19 cellular contexts compared by ENCODE assay signal in the genomic region with DNA sequence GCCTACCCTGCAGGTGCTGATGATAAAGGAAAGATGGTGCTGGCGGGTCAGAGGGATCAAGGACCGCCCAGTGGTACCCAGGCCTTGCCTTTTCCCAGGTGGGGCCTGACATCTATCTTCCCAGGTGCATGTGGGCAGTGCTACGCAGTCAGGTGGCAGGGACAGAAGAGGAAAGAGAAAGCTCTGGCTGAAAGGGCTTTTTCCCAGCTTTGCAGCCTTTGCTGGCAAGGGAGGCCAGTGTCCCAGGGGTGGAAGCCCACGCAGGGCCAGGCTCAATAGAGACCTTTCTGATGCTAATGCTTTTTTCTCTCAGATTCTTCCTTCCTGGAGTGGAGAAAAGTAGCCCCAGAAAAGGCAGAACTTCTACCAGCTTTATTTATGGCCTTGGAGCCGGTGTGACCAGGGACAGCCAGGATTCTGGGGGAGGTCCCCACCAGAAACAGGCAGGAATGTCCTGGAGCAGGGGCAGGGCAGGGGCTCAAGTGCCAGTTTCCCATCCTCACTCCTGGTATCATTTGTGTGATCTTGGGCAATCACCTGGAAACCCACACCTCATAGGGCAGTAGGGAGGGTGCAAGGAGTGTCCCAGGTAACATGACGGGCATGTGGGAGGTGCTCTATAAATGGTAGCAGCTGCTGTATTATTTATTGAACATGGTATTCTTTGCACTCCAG. TPM values are rescaled to one million over a fixed set of nuclear protein-coding genes. Genes with fewer than 3 reads are reported as not detected.
DNase-seq lines count a peak whose midpoint lies in the region; ATAC-seq and TF ChIP-seq lines count a peak whose summit lies in the region.
"Had no signal": no experiment of that assay in that cellular context is flagged by ENCODE, and none has a peak within 500 bp of the region (broad histone marks: within the 10 kb centered on the region; RNA-seq: fewer than 3 reads in every experiment).

No MANE protein-coding gene starts in this region.

- no peak overlapping the region for H2AK5ac ChIP-seq in mesendoderm (ENCODE audit: low read length)

- H3K4me3 ChIP-seq in HUES48 (ENCODE audit: low read depth, low read length), result no peak overlapping the region
- H3K4me3 ChIP-seq in mesendoderm (ENCODE audit: low read length), result no peak overlapping the region
- no peak overlapping the region for H3K4me3 ChIP-seq in upper lobe of right lung
- H3K4me3 ChIP-seq: K562, SK-N-MC had no signal

- H3K36me3 Mint-ChIP-seq in endothelial cell (ENCODE audit: low read depth, unreplicated experiment), result peaks cover 43% of the 10 kb centered on the region

- no peak overlapping the region for H4K5ac ChIP-seq in mesendoderm (ENCODE audit: low read length)

- no peaks in the 10 kb centered on the region for H3K9me3 ChIP-seq in HUES48 (ENCODE audit: control insufficient read depth, insufficient read depth, low read length)
- no peaks in the 10 kb centered on the region for H3K9me3 ChIP-seq in upper lobe of right lung

- peaks cover 2% of the 10 kb centered on the region for H3K79me1 ChIP-seq in mesendoderm (ENCODE audit: low read length)

- no peak overlapping the region for H2BK15ac ChIP-seq in mesendoderm (replicated peaks; ENCODE audit: low read depth)

- WGBS in mesendoderm (ENCODE audit: extremely low coverage, insufficient coverage, low lambda C conversion rate), result no CpG with 5 or more reads among the region's 6 CpGs

- H3K27ac ChIP-seq in HUES48 (ENCODE audit: low read depth, low read length) (peak overlapping the region; percentile 83), mesendoderm (ENCODE audit: low read depth, low read length) (no peak overlapping the region), upper lobe of right lung (no peak overlapping the region)
- H3K27ac ChIP-seq: SK-N-MC had no signal

- H3K4me1 ChIP-seq in HUES48 (ENCODE audit: control insufficient read depth, insufficient read depth, low read length) (peaks cover 38% of the 10 kb centered on the region), mesendoderm (ENCODE audit: control insufficient read depth, low read depth, low read length) (peaks cover 15% of the 10 kb centered on the region), upper lobe of right lung (peaks cover 27% of the 10 kb centered on the region)

- H3K4me2 ChIP-seq in mesendoderm (ENCODE audit: low read length), result no peak overlapping the region

- no peak overlapping the region for H2BK5ac ChIP-seq in mesendoderm (ENCODE audit: low read length)

- no peak overlapping the region for H3K23ac ChIP-seq in mesendoderm (ENCODE audit: low read length)

- no peak overlapping the region for H3K4me3 Mint-ChIP-seq in endothelial cell (ENCODE audit: unreplicated experiment)

- peaks cover 16% of the 10 kb centered on the region for H3K36me3 ChIP-seq in HUES48 (ENCODE audit: control insufficient read depth, insufficient read depth, low read length)
- no peaks in the 10 kb centered on the region for H3K36me3 ChIP-seq in mesendoderm (ENCODE audit: control insufficient read depth, insufficient read depth, low read length)
- no peaks in the 10 kb centered on the region for H3K36me3 ChIP-seq in upper lobe of right lung

- H3K9ac ChIP-seq in HUES48 (ENCODE audit: low read depth, low read length) (no peak overlapping the region), mesendoderm (ENCODE audit: low read length) (peak overlapping the region; percentile 22)

- no peak overlapping the region for H3K4ac ChIP-seq in mesendoderm (ENCODE audit: low read depth, low read length)

- H3K56ac ChIP-seq in mesendoderm (ENCODE audit: low read length), result peak overlapping the region; percentile 71

- H3K27me3 Mint-ChIP-seq in endothelial cell (ENCODE audit: unreplicated experiment), result peaks cover 15% of the 10 kb centered on the region

- H2BK120ac ChIP-seq in mesendoderm (ENCODE audit: low read depth, low read length), result no peak overlapping the region

- ATAC-seq in upper lobe of right lung (no peak), HG03432 (IDR thresholded peaks at IDR 0.05; ENCODE audit: unreplicated experiment) (no peak)
- ATAC-seq: K562, Right ventricle myocardium inferior had no signal

- H3K79me2 ChIP-seq in mesendoderm (ENCODE audit: control insufficient read depth, insufficient read depth, low read length), result no peaks in the 10 kb centered on the region

- no peaks in the 10 kb centered on the region for H3K9me3 Mint-ChIP-seq in endothelial cell (ENCODE audit: unreplicated experiment)

- intact Hi-C loops in upper lobe of right lung (cut with DNase I), result no loop called here

- peak overlapping the region; percentile 81 for H3K27ac Mint-ChIP-seq in endothelial cell (ENCODE audit: unreplicated experiment)

- no peak overlapping the region for H3K18ac ChIP-seq in mesendoderm (ENCODE audit: low read length)

- H3K27me3 ChIP-seq in HUES48 (ENCODE audit: control insufficient read depth, insufficient read depth, low read length) (no peaks in the 10 kb centered on the region), mesendoderm (ENCODE audit: insufficient read depth, low read length, poor library complexity) (no peaks in the 10 kb centered on the region), upper lobe of right lung (no peaks in the 10 kb centered on the region)

- no peak for DNase-seq in endothelial cell (ENCODE audit: low spot score)
- DNase-seq in mesendoderm, result no peak
- peak; percentile 31 for DNase-seq in upper lobe of right lung
- DNase-seq in activated CD4-positive, alpha-beta T cell treated with anti-CD3 and anti-CD28 coated beads for 4 hours, result no peak
- no peak for DNase-seq in NCI-H146 treated with DMSO at 0.1 percent for 48 hours (lab: John Stamatoyannopoulos, UW; ENCODE audit: unreplicated experiment)
- DNase-seq: ACHN, DND-41, HCEC 1CT, NCI-H1092 treated with DMSO at 0.1 percent for 48 hours, NCI-H1694 treated with DMSO at 0.1 percent for 48 hours, NCI-H2227 treated with DMSO at 0.1 percent for 48 hours, NCI-H510A treated with DMSO at 0.1 percent for 48 hours, NCI-H774 had no signal

- no peak overlapping the region for H4K8ac ChIP-seq in mesendoderm (ENCODE audit: low read depth, low read length)

- no peak for TF ChIP-seq CTCF in endothelial cell (IDR thresholded peaks at IDR 0.05; ENCODE audit: unreplicated experiment)
- TF ChIP-seq CTCF in upper lobe of right lung (IDR thresholded peaks at IDR 0.05), result no peak

- peaks cover 65% of the 10 kb centered on the region for H3K4me1 Mint-ChIP-seq in endothelial cell (ENCODE audit: unreplicated experiment)

RNA-seq across cellular contexts. Expression of a gene that starts 36.9 kb away (rescaled TPM):
- 1.2 TPM for total RNA-seq in endothelial cell (ENCODE audit: unreplicated experiment)
- polyA plus RNA-seq in mesendoderm (2013, experiment 1 of 2), result 6.5 TPM
- polyA plus RNA-seq in mesendoderm (2013, experiment 2 of 2), result 5.7 TPM
- not detected for total RNA-seq in upper lobe of right lung

RNA-seq across cellular contexts. Expression of a gene that starts 46.2 kb away (rescaled TPM):
- total RNA-seq in endothelial cell (ENCODE audit: unreplicated experiment) (65.0 TPM), upper lobe of right lung (16.6 TPM)
- polyA plus RNA-seq in mesendoderm (2013, experiment 1 of 2), result 15.1 TPM
- polyA plus RNA-seq in mesendoderm (2013, experiment 2 of 2), result 16.2 TPM
- total RNA-seq: OCI-LY7 had no signal
- polyA plus RNA-seq: K562 had no signal
